In the genomic region with DNA sequence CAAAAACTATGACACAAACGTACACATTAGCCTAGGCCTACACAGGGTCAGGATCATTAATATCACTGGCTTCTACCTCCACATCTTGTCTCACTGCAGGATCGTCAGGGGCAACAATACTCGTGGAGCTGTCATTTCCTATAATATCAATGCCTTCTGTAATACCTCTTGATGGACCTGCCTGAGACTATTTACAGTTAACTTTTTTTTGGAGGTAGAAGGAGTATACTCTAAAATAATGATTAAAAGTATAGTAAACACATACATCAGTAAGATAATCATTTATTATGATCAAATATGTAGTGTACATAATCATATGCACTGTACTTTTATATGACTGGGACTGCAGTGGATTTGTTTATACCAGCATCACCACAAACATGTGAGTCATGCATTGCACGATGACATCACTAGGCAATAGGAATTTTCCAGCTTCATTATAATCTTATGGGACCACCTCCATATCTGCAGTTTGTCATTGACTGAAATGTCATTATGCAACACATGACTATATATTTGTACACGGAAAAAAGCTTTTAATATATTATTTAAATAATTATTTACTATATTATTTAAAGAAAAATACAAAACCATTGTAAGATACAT, we compare ENCODE assay signal across 16 cellular contexts. TPM values are rescaled to one million over a fixed set of nuclear protein-coding genes. Genes with fewer than 3 reads are reported as not detected.
A peak's percentile ranks its signal among the peaks of the same experiment; 100 is the strongest.
DNase-seq lines count a peak whose midpoint lies in the region; ATAC-seq and TF ChIP-seq lines count a peak whose summit lies in the region.
"Had no signal": no experiment of that assay in that cellular context is flagged by ENCODE, and none has a peak within 500 bp of the region (broad histone marks: within the 10 kb centered on the region; RNA-seq: fewer than 3 reads in every experiment).

No MANE protein-coding gene starts in this region.

- peak overlapping the region; percentile 41 for H3K4me2 ChIP-seq in smooth muscle cell
- H3K4me2 ChIP-seq: neural progenitor cell, PC-9 had no signal

- peaks cover 4% of the 10 kb centered on the region for H3K4me1 ChIP-seq in SJSA1 (replicated peaks)
- no peaks in the 10 kb centered on the region for H3K4me1 ChIP-seq in smooth muscle cell (ENCODE audit: low read depth)
- no peaks in the 10 kb centered on the region for H3K4me1 ChIP-seq in uterus
- no peaks in the 10 kb centered on the region for H3K4me1 ChIP-seq in heart left ventricle
- H3K4me1 ChIP-seq: neural progenitor cell had no signal

- WGBS in smooth muscle cell (ENCODE audit: low lambda C conversion rate) = 67% methylated on average over 5 of the region's 5 CpGs
- WGBS in heart left ventricle, 4 donors = 79 to 88% (median 82%) methylated on average over 5 of the region's 5 CpGs

- H2AFZ ChIP-seq in smooth muscle cell (ENCODE audit: low read depth) = no peak overlapping the region
- H2AFZ ChIP-seq: neural progenitor cell, PC-9 had no signal

- H3K27ac ChIP-seq in SJSA1 (no peak overlapping the region; the same call in 1 of the 2 replicates), smooth muscle cell (ENCODE audit: low read depth) (peak overlapping the region; percentile 70), uterus (no peak overlapping the region), heart left ventricle (no peak overlapping the region)
- H3K27ac ChIP-seq: neural progenitor cell, PC-9 had no signal

- peak; percentile 79 for DNase-seq in H4 (ENCODE audit: low spot score)
- peak; percentile 47 to 59 for DNase-seq in SJSA1 (ENCODE audit: low read depth in 1 of 2, low spot score in 2 of 2)
- DNase-seq in fibroblast of gingiva (ENCODE audit: low read depth) = peak; percentile 56
- DNase-seq in smooth muscle cell (lab: John Stamatoyannopoulos, UW; ENCODE audit: unreplicated experiment) = no peak
- no peak for DNase-seq in uterus
- DNase-seq in heart left ventricle = no peak
- DNase-seq in left colon = no peak
- DNase-seq: activated CD4-positive, alpha-beta T cell treated with anti-CD3 and anti-CD28 coated beads, Interleukin-2, amount 10 ng/mL, durations not matched to agents 7 days and 5 days; activated T-cell treated with anti-CD3 and anti-CD28 coated beads, Interleukin-2, amount 50 U/mL, for 48 hours; amygdala; COR-L47; PC-9; T-helper 2 cell had no signal

- H3F3A ChIP-seq in smooth muscle cell (ENCODE audit: low read depth) = no peaks in the 10 kb centered on the region

- no peak for TF ChIP-seq POLR2A in uterus (IDR thresholded peaks at IDR 0.05)
- TF ChIP-seq POLR2A in heart left ventricle (IDR thresholded peaks at IDR 0.05) = no peak

- H3K36me3 ChIP-seq in SJSA1 = no peaks in the 10 kb centered on the region
- no peaks in the 10 kb centered on the region for H3K36me3 ChIP-seq in smooth muscle cell (ENCODE audit: low read depth)
- H3K36me3 ChIP-seq in uterus = no peaks in the 10 kb centered on the region
- H3K36me3 ChIP-seq in heart left ventricle = no peaks in the 10 kb centered on the region
- H3K36me3 ChIP-seq: neural progenitor cell had no signal

- H3K79me2 ChIP-seq in smooth muscle cell (ENCODE audit: low read depth) = no peaks in the 10 kb centered on the region

- ATAC-seq in heart left ventricle = no peak
- no peak for ATAC-seq in left colon

- H3K9me3 ChIP-seq in SJSA1 (replicated peaks) = no peaks in the 10 kb centered on the region
- no peaks in the 10 kb centered on the region for H3K9me3 ChIP-seq in smooth muscle cell (replicated peaks; ENCODE audit: low read depth)
- H3K9me3 ChIP-seq in uterus = no peaks in the 10 kb centered on the region
- H3K9me3 ChIP-seq in heart left ventricle = no peaks in the 10 kb centered on the region

- H3K27me3 ChIP-seq in SJSA1 (replicated peaks) (no peaks in the 10 kb centered on the region), smooth muscle cell (ENCODE audit: low read depth) (no peaks in the 10 kb centered on the region), uterus (no peaks in the 10 kb centered on the region), heart left ventricle (no peaks in the 10 kb centered on the region)
- H3K27me3 ChIP-seq: neural progenitor cell had no signal

- no peak overlapping the region for H3K4me3 ChIP-seq in SJSA1
- H3K4me3 ChIP-seq in smooth muscle cell = no peak overlapping the region
- no peak overlapping the region for H3K4me3 ChIP-seq in uterus
- no peak overlapping the region for H3K4me3 ChIP-seq in heart left ventricle
- H3K4me3 ChIP-seq: neural progenitor cell, PC-9 had no signal

- intact Hi-C loops in uterus (cut with DNase I; ENCODE audit: low total_unique reads) = no loop called here
- intact Hi-C loops in heart left ventricle (cut with DNase I) = no loop called here
- intact Hi-C loops in left colon (cut with DNase I, micrococcal nuclease) = no loop called here

- H4K20me1 ChIP-seq in smooth muscle cell (ENCODE audit: low read depth) = no peaks in the 10 kb centered on the region

- no peak for TF ChIP-seq CTCF in smooth muscle cell (IDR thresholded peaks at IDR 0.05; ENCODE audit: borderline replicate concordance, insufficient read depth, poor library complexity, severe bottlenecking)
- TF ChIP-seq CTCF in uterus (IDR thresholded peaks at IDR 0.05) = no peak
- no peak for TF ChIP-seq CTCF in heart left ventricle (IDR thresholded peaks at IDR 0.05)

- peak overlapping the region; percentile 31 for H3K9ac ChIP-seq in smooth muscle cell (ENCODE audit: low read depth)
- H3K9ac ChIP-seq: neural progenitor cell had no signal

RNA-seq across cellular contexts. Expression of gene PMCH, which starts 18.6 kb away (rescaled TPM):
- not detected in 2 replicates for total RNA-seq in H4 (2014; rRNA removed; shearing (Covaris generic))
- total RNA-seq in SJSA1 (2014; rRNA removed; shearing (Covaris generic)) = not detected in 2 replicates
- total RNA-seq in smooth muscle cell = not detected in 2 replicates
- not detected in 2 replicates for polyA plus RNA-seq in smooth muscle cell
- not detected for total RNA-seq in uterus
- not detected for total RNA-seq in heart left ventricle
- polyA plus RNA-seq in heart left ventricle = not detected
- total RNA-seq in left colon = not detected
- total RNA-seq: activated CD4-positive, alpha-beta T cell treated with anti-CD3 and anti-CD28 coated beads, Interleukin-2, amount 10 ng/mL, durations not matched to agents 7 days and 5 days; liver; PC-9; temporal lobe had no signal
- polyA plus RNA-seq: liver had no signal

Comparison
In these comparisons a context has a peak if more than half of its experiments do, and no peak if none do; other contexts are left out.
1. DNase-seq: peak in H4 (single experiment), SJSA1 (2 of 2) and fibroblast of gingiva (single experiment); none in smooth muscle cell (single experiment), uterus (0 of 2), heart left ventricle (0 of 5) and left colon (0 of 2).